In the genomic region with DNA sequence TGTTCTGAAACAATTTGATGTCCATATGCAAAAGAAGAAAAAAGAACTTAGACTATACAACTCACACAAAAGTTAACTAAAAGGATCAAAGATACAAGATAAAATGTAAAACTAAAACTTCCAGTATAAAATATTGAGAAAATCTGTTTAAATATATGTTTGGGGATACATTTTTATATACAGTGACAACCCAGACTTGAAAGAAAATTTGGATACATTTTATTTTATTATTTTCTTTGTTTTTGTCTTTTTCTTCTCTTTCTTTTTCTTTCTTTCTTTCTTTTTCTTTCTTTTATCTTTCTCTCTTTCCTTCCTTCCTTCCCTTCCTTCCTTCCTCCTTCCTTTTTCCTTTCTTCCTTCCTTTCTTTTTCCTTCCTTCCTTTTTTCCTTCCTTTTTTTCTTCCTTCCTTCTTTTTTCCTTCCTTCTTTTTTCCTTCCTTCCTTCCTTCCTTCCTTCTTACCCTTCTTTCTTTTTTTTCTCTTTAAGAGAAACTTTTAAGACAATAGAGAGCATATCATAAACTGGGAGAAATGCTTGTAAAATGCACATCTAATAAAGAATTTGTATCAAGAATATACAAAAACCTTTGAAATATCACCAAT, we compare ENCODE assay signal across 37 cellular contexts.
"Had no signal": no experiment of that assay in that cellular context is flagged by ENCODE, and none has a peak within 500 bp of the region (broad histone marks: within the 10 kb centered on the region; RNA-seq: fewer than 3 reads in every experiment).

No MANE protein-coding gene starts in this region.

- H3K27ac Mint-ChIP-seq: activated B cell treated with CpG ODN at 0.5 μM for 24 hours; activated CD4-positive, alpha-beta memory T cell treated with anti-CD3 and anti-CD28 coated beads for 36 hours; activated CD4-positive, alpha-beta T cell treated with anti-CD3 and anti-CD28 coated beads, Interleukin-2, amount 10 ng/mL, durations not matched to agents 24 days and 14 days; activated CD8-positive, alpha-beta T cell treated with anti-CD3 and anti-CD28 coated beads for 36 hours; activated naive CD4-positive, alpha-beta T cell treated with anti-CD3 and anti-CD28 coated beads, Interleukin-2, amount 50 U/mL, for 72 hours; activated naive CD8-positive, alpha-beta T cell treated with anti-CD3 and anti-CD28 coated beads for 36 hours; activated T-helper 1 cell treated with anti-CD3 and anti-CD28 coated beads, Interleukin-12 subunit alpha, Interleukin-12 subunit beta, Interleukin-2, Interleukin-4 antibody, amounts not matched to agents 30 ng/mL and 10 ng/mL and 1 ng/mL, durations not matched to agents 14 hours and 24 hours and 36 hours; activated T-helper 17 cell treated with anti-CD3 and anti-CD28 coated beads, Interleukin-2, amount 50 U/mL, for 72 hours; brain; T-helper 1 cell treated with Interleukin-12 subunit alpha and Interleukin-12 subunit beta and Interleukin-4 antibody, amounts not matched to agents 30 μg/mL and 1 μg/mL, for 36 hours; T-helper 2 cell treated with Interferon-gamma antibody and Interleukin-4, amounts not matched to agents 5 μg/mL and 100 μg/mL, for 36 hours had no signal

- H3K27ac ChIP-seq: adrenal gland, ascending aorta, cardiac muscle cell, VCaP had no signal

- H3K4me1 Mint-ChIP-seq: activated B cell treated with CpG ODN at 0.5 μM for 24 hours; activated CD4-positive, alpha-beta T cell treated with anti-CD3 and anti-CD28 coated beads, Interleukin-2, amount 10 ng/mL, durations not matched to agents 24 days and 14 days; activated naive CD8-positive, alpha-beta T cell treated with anti-CD3 and anti-CD28 coated beads for 36 hours; activated T-helper 17 cell treated with anti-CD3 and anti-CD28 coated beads, Interleukin-2, amount 50 U/mL, for 72 hours; brain; central memory CD8-positive, alpha-beta T cell had no signal

- FAIRE-seq: bronchial epithelial cell, TTC549 had no signal

- DNase-seq: activated B cell treated with CpG ODN at 0.5 μM for 24 hours; activated CD4-positive, alpha-beta memory T cell treated with anti-CD3 and anti-CD28 coated beads for 36 hours; activated CD4-positive, alpha-beta T cell treated with anti-CD3 and anti-CD28 coated beads for 4 hours; activated CD4-positive, alpha-beta T cell treated with anti-CD3 and anti-CD28 coated beads, Interleukin-2, amount 10 ng/mL, durations not matched to agents 24 days and 14 days; activated CD4-positive, alpha-beta T cell treated with anti-CD3 and anti-CD28 coated beads, Interleukin-2, amount 50 U/mL, for 1 hour; activated CD4-positive, alpha-beta T cell treated with anti-CD3 and anti-CD28 coated beads, Interleukin-2, amount 50 U/mL, for 4 hours; activated CD4-positive, CD25-positive, alpha-beta regulatory T cell treated with anti-CD3 and anti-CD28 coated beads, Interleukin-2, amount 50 U/mL, for 72 hours; activated CD8-positive, alpha-beta memory T cell treated with anti-CD3 and anti-CD28 coated beads, Interleukin-2, amount 50 U/mL, for 4 hours; activated CD8-positive, alpha-beta T cell treated with anti-CD3 and anti-CD28 coated beads for 36 hours; activated effector memory CD4-positive, alpha-beta T cell treated with anti-CD3 and anti-CD28 coated beads, Interleukin-2, amount 50 U/mL, for 16 hours; activated gamma-delta T cell treated with Interleukin-2 at 50 U/mL for 16 hours; activated naive CD4-positive, alpha-beta T cell; activated naive CD4-positive, alpha-beta T cell treated with anti-CD3 and anti-CD28 coated beads, Interleukin-2, amount 50 U/mL, for 16 hours; activated naive CD8-positive, alpha-beta T cell treated with anti-CD3 and anti-CD28 coated beads for 36 hours; activated T-cell treated with anti-CD3 and anti-CD28 coated beads for 4 hours; activated T-cell treated with anti-CD3 and anti-CD28 coated beads, Interleukin-2, amount 50 U/mL, for 1 hour; activated T-cell treated with anti-CD3 and anti-CD28 coated beads, Interleukin-2, amount 50 U/mL, for 48 hours; adrenal gland; amniotic stem cell; anterior cingulate cortex; caudate nucleus; cerebellar nuclear complex; T-helper 1 cell; T-helper 2 cell; T-helper 9 cell had no signal

- H3K27me3 ChIP-seq: adrenal gland, ascending aorta, cardiac muscle cell had no signal

- H3K36me3 ChIP-seq: adrenal gland, ascending aorta, cardiac muscle cell had no signal

- H3K9me3 Mint-ChIP-seq: activated CD4-positive, alpha-beta T cell treated with anti-CD3 and anti-CD28 coated beads, Interleukin-2, amount 10 ng/mL, durations not matched to agents 24 days and 14 days; activated naive CD4-positive, alpha-beta T cell treated with anti-CD3 and anti-CD28 coated beads, Interleukin-2, amount 50 U/mL, for 72 hours; activated T-helper 17 cell treated with anti-CD3 and anti-CD28 coated beads, Interleukin-2, amount 50 U/mL, for 72 hours; brain had no signal

- H3K4me1 ChIP-seq: adrenal gland, ascending aorta had no signal

- H3K4me3 Mint-ChIP-seq: activated B cell treated with CpG ODN at 0.5 μM for 24 hours; activated CD4-positive, alpha-beta memory T cell treated with anti-CD3 and anti-CD28 coated beads for 36 hours; activated CD4-positive, alpha-beta T cell treated with anti-CD3 and anti-CD28 coated beads, Interleukin-2, amount 10 ng/mL, durations not matched to agents 24 days and 14 days; activated CD8-positive, alpha-beta T cell treated with anti-CD3 and anti-CD28 coated beads for 36 hours; activated naive CD8-positive, alpha-beta T cell treated with anti-CD3 and anti-CD28 coated beads for 36 hours; activated T-helper 1 cell treated with anti-CD3 and anti-CD28 coated beads, Interleukin-12 subunit alpha, Interleukin-12 subunit beta, Interleukin-2, Interleukin-4 antibody, amounts not matched to agents 30 ng/mL and 10 ng/mL and 1 ng/mL, durations not matched to agents 14 hours and 24 hours and 36 hours; activated T-helper 17 cell treated with anti-CD3 and anti-CD28 coated beads, Interleukin-2, amount 50 U/mL, for 72 hours; brain; central memory CD8-positive, alpha-beta T cell; T-helper 1 cell treated with Interleukin-12 subunit alpha and Interleukin-12 subunit beta and Interleukin-4 antibody, amounts not matched to agents 30 μg/mL and 1 μg/mL, for 36 hours; T-helper 2 cell treated with Interferon-gamma antibody and Interleukin-4, amounts not matched to agents 5 μg/mL and 100 μg/mL, for 36 hours had no signal

- H3K27me3 Mint-ChIP-seq: activated B cell treated with CpG ODN at 0.5 μM for 24 hours; activated CD4-positive, alpha-beta memory T cell treated with anti-CD3 and anti-CD28 coated beads for 36 hours; activated CD4-positive, alpha-beta T cell treated with anti-CD3 and anti-CD28 coated beads, Interleukin-2, amount 10 ng/mL, durations not matched to agents 24 days and 14 days; activated CD8-positive, alpha-beta T cell treated with anti-CD3 and anti-CD28 coated beads for 36 hours; activated naive CD8-positive, alpha-beta T cell treated with anti-CD3 and anti-CD28 coated beads for 36 hours; activated T-helper 17 cell treated with anti-CD3 and anti-CD28 coated beads, Interleukin-2, amount 50 U/mL, for 72 hours; brain; central memory CD8-positive, alpha-beta T cell had no signal

- H3K36me3 Mint-ChIP-seq: activated CD4-positive, alpha-beta memory T cell treated with anti-CD3 and anti-CD28 coated beads for 36 hours; activated naive CD4-positive, alpha-beta T cell treated with anti-CD3 and anti-CD28 coated beads, Interleukin-2, amount 50 U/mL, for 72 hours; activated naive CD8-positive, alpha-beta T cell treated with anti-CD3 and anti-CD28 coated beads for 36 hours; brain had no signal

- H3K4me3 ChIP-seq: adrenal gland, ascending aorta, cardiac muscle cell had no signal

- H3K9me3 ChIP-seq: adrenal gland, ascending aorta had no signal

- ATAC-seq: activated CD8-positive, alpha-beta T cell treated with anti-CD3 and anti-CD28 coated beads for 36 hours; activated naive CD4-positive, alpha-beta T cell treated with anti-CD3 and anti-CD28 coated beads, Interleukin-2, amount 50 U/mL, for 72 hours; activated T-helper 17 cell treated with anti-CD3 and anti-CD28 coated beads, Interleukin-2, amount 50 U/mL, for 72 hours had no signal
